Comparison of ENCODE assay signal across 1 cellular context in genomic region chr19:46954502-46955004, GRCh38.
TF ChIP-seq lines count a peak whose summit lies in the region.

No MANE protein-coding gene starts in this region.

TF ChIP-seq in HepG2, 621 proteins besides CTCF, POLR2A, EP300 and RAD21 (continued from another document and continues in another):
- 0 out of 2 replicates have a peak, but pooled peaks have one; percentile 11 for TF ChIP-seq HIC2 (CRISPR knock-in tag; IDR thresholded peaks at IDR 0.05; ENCODE audit: low read depth)
- no peak for TF ChIP-seq SIN3B (IDR thresholded peaks at IDR 0.05; ENCODE audit: low read length)
- peak; percentile 57; the same call in 1 of the 2 replicates for TF ChIP-seq POLR2G (IDR thresholded peaks at IDR 0.05; ENCODE audit: low read depth, low read length)
- no peak for TF ChIP-seq PAX8 (CRISPR knock-in tag; IDR thresholded peaks at IDR 0.05; ENCODE audit: borderline replicate concordance)
- TF ChIP-seq ZNF614 (CRISPR knock-in tag; IDR thresholded peaks at IDR 0.05; ENCODE audit: borderline replicate concordance): 0 out of 2 replicates have a peak, but pooled peaks have one; percentile 7
- no peak for TF ChIP-seq ZNF234 (CRISPR knock-in tag; conservative IDR thresholded peaks at IDR 0.05)
- TF ChIP-seq MED1 (CRISPR knock-in tag; IDR thresholded peaks at IDR 0.05): peak; percentile 68; the same call in 1 of the 2 replicates
- TF ChIP-seq SP5 (CRISPR knock-in tag; IDR thresholded peaks at IDR 0.05; ENCODE audit: borderline replicate concordance, low read depth): peak; percentile 27; the same call in 1 of the 2 replicates
- TF ChIP-seq IRF9 (CRISPR knock-in tag; IDR thresholded peaks at IDR 0.05; ENCODE audit: borderline replicate concordance): no peak
- TF ChIP-seq SIX4 (CRISPR knock-in tag; IDR thresholded peaks at IDR 0.05): peak; percentile 88
- TF ChIP-seq ZNF282 (IDR thresholded peaks at IDR 0.05; ENCODE audit: partially characterized antibody): no peak
- TF ChIP-seq MAF1 (CRISPR knock-in tag; IDR thresholded peaks at IDR 0.05; ENCODE audit: borderline replicate concordance): no peak
- no peak for TF ChIP-seq NBN (conservative IDR thresholded peaks at IDR 0.05)
- TF ChIP-seq ZNF543 (CRISPR knock-in tag; IDR thresholded peaks at IDR 0.05): no peak
- peak; percentile 81 for TF ChIP-seq SAP130 (CRISPR knock-in tag; IDR thresholded peaks at IDR 0.05; ENCODE audit: low read depth)
- TF ChIP-seq, protein P1, sequence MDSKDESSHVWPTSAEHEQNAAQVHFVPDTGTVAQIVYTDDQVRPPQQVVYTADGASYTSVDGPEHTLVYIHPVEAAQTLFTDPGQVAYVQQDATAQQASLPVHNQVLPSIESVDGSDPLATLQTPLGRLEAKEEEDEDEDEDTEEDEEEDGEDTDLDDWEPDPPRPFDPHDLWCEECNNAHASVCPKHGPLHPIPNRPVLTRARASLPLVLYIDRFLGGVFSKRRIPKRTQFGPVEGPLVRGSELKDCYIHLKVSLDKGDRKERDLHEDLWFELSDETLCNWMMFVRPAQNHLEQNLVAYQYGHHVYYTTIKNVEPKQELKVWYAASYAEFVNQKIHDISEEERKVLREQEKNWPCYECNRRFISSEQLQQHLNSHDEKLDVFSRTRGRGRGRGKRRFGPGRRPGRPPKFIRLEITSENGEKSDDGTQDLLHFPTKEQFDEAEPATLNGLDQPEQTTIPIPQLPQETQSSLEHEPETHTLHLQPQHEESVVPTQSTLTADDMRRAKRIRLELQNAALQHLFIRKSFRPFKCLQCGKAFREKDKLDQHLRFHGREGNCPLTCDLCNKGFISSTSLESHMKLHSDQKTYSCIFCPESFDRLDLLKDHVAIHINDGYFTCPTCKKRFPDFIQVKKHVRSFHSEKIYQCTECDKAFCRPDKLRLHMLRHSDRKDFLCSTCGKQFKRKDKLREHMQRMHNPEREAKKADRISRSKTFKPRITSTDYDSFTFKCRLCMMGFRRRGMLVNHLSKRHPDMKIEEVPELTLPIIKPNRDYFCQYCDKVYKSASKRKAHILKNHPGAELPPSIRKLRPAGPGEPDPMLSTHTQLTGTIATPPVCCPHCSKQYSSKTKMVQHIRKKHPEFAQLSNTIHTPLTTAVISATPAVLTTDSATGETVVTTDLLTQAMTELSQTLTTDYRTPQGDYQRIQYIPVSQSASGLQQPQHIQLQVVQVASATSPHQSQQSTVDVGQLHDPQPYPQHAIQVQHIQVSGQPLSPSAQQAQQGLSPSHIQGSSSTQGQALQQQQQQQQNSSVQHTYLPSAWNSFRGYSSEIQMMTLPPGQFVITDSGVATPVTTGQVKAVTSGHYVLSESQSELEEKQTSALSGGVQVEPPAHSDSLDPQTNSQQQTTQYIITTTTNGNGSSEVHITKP (CRISPR knock-in tag; IDR thresholded peaks at IDR 0.05; ENCODE audit: low read depth): no peak
- peak; percentile 82 for TF ChIP-seq NCOA2 (CRISPR knock-in tag; IDR thresholded peaks at IDR 0.05)
- TF ChIP-seq ISL2 (CRISPR knock-in tag; IDR thresholded peaks at IDR 0.05): peak; percentile 65
- no peak for TF ChIP-seq ZBTB25 (CRISPR knock-in tag; IDR thresholded peaks at IDR 0.05)
- TF ChIP-seq GABPA (IDR thresholded peaks at IDR 0.05; ENCODE audit: low read depth, low read length): no peak
- TF ChIP-seq GABPA (CRISPR knock-in tag; IDR thresholded peaks at IDR 0.05; ENCODE audit: low read depth): 0 out of 2 replicates have a peak, but pooled peaks have one; percentile 26
- TF ChIP-seq, protein P2, sequence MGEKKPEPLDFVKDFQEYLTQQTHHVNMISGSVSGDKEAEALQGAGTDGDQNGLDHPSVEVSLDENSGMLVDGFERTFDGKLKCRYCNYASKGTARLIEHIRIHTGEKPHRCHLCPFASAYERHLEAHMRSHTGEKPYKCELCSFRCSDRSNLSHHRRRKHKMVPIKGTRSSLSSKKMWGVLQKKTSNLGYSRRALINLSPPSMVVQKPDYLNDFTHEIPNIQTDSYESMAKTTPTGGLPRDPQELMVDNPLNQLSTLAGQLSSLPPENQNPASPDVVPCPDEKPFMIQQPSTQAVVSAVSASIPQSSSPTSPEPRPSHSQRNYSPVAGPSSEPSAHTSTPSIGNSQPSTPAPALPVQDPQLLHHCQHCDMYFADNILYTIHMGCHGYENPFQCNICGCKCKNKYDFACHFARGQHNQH (CRISPR knock-in tag; IDR thresholded peaks at IDR 0.05): no peak
- TF ChIP-seq ZFP90 (CRISPR knock-in tag; IDR thresholded peaks at IDR 0.05; ENCODE audit: borderline replicate concordance): no peak
- no peak for TF ChIP-seq CAMTA2 (CRISPR knock-in tag; IDR thresholded peaks at IDR 0.05; ENCODE audit: borderline replicate concordance)
- TF ChIP-seq, protein P3, sequence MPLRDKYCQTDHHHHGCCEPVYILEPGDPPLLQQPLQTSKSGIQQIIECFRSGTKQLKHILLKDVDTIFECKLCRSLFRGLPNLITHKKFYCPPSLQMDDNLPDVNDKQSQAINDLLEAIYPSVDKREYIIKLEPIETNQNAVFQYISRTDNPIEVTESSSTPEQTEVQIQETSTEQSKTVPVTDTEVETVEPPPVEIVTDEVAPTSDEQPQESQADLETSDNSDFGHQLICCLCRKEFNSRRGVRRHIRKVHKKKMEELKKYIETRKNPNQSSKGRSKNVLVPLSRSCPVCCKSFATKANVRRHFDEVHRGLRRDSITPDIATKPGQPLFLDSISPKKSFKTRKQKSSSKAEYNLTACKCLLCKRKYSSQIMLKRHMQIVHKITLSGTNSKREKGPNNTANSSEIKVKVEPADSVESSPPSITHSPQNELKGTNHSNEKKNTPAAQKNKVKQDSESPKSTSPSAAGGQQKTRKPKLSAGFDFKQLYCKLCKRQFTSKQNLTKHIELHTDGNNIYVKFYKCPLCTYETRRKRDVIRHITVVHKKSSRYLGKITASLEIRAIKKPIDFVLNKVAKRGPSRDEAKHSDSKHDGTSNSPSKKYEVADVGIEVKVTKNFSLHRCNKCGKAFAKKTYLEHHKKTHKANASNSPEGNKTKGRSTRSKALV (CRISPR knock-in tag; IDR thresholded peaks at IDR 0.05): peak; percentile 78; the same call in 1 of the 2 replicates
- no peak for TF ChIP-seq ZNF704 (CRISPR knock-in tag; IDR thresholded peaks at IDR 0.05; ENCODE audit: borderline replicate concordance)
- no peak for TF ChIP-seq SRSF1 (optimal IDR thresholded peaks at IDR 0.05; ENCODE audit: low read depth, low read length)
- TF ChIP-seq MTA3 (CRISPR knock-in tag; IDR thresholded peaks at IDR 0.05): no peak
- TF ChIP-seq, protein P4, sequence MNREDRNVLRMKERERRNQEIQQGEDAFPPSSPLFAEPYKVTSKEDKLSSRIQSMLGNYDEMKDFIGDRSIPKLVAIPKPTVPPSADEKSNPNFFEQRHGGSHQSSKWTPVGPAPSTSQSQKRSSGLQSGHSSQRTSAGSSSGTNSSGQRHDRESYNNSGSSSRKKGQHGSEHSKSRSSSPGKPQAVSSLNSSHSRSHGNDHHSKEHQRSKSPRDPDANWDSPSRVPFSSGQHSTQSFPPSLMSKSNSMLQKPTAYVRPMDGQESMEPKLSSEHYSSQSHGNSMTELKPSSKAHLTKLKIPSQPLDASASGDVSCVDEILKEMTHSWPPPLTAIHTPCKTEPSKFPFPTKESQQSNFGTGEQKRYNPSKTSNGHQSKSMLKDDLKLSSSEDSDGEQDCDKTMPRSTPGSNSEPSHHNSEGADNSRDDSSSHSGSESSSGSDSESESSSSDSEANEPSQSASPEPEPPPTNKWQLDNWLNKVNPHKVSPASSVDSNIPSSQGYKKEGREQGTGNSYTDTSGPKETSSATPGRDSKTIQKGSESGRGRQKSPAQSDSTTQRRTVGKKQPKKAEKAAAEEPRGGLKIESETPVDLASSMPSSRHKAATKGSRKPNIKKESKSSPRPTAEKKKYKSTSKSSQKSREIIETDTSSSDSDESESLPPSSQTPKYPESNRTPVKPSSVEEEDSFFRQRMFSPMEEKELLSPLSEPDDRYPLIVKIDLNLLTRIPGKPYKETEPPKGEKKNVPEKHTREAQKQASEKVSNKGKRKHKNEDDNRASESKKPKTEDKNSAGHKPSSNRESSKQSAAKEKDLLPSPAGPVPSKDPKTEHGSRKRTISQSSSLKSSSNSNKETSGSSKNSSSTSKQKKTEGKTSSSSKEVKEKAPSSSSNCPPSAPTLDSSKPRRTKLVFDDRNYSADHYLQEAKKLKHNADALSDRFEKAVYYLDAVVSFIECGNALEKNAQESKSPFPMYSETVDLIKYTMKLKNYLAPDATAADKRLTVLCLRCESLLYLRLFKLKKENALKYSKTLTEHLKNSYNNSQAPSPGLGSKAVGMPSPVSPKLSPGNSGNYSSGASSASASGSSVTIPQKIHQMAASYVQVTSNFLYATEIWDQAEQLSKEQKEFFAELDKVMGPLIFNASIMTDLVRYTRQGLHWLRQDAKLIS (CRISPR knock-in tag; IDR thresholded peaks at IDR 0.05): no peak
- TF ChIP-seq ZNF281 (CRISPR knock-in tag; IDR thresholded peaks at IDR 0.05; ENCODE audit: borderline replicate concordance): no peak
- TF ChIP-seq RARA (CRISPR knock-in tag; IDR thresholded peaks at IDR 0.05): peak; percentile 32; the same call in 1 of the 2 replicates
- no peak for TF ChIP-seq TBL1XR1 (IDR thresholded peaks at IDR 0.05; ENCODE audit: borderline replicate concordance, low read length, partially characterized antibody)
- no peak for TF ChIP-seq SMYD3 (CRISPR knock-in tag; IDR thresholded peaks at IDR 0.05)
- TF ChIP-seq, protein P5, sequence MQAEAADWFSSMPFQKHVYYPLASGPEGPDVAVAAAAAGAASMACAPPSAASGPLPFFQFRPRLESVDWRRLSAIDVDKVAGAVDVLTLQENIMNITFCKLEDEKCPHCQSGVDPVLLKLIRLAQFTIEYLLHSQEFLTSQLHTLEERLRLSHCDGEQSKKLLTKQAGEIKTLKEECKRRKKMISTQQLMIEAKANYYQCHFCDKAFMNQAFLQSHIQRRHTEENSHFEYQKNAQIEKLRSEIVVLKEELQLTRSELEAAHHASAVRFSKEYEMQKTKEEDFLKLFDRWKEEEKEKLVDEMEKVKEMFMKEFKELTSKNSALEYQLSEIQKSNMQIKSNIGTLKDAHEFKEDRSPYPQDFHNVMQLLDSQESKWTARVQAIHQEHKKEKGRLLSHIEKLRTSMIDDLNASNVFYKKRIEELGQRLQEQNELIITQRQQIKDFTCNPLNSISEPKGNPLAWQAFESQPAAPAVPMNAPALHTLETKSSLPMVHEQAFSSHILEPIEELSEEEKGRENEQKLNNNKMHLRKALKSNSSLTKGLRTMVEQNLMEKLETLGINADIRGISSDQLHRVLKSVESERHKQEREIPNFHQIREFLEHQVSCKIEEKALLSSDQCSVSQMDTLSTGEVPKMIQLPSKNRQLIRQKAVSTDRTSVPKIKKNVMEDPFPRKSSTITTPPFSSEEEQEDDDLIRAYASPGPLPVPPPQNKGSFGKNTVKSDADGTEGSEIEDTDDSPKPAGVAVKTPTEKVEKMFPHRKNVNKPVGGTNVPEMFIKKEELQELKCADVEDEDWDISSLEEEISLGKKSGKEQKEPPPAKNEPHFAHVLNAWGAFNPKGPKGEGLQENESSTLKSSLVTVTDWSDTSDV (CRISPR knock-in tag; IDR thresholded peaks at IDR 0.05): no peak
- TF ChIP-seq RXRB (CRISPR knock-in tag; IDR thresholded peaks at IDR 0.05; ENCODE audit: borderline replicate concordance): peak; percentile 27; the same call in 1 of the 2 replicates
- no peak for TF ChIP-seq SP140L (CRISPR knock-in tag; IDR thresholded peaks at IDR 0.05; ENCODE audit: borderline replicate concordance)
